ENCODE assay signal across 9 cellular contexts in genomic region chr2:20576598-20577115, GRCh38.
DNase-seq lines count a peak whose midpoint lies in the region; ATAC-seq and TF ChIP-seq lines count a peak whose summit lies in the region.
"Had no signal": no experiment of that assay in that cellular context is flagged by ENCODE, and none has a peak within 500 bp of the region (broad histone marks: within the 10 kb centered on the region; RNA-seq: fewer than 3 reads in every experiment).

No MANE protein-coding gene starts in this region.

- H3K4me3 Mint-ChIP-seq in activated CD4-positive, alpha-beta memory T cell treated with anti-CD3 and anti-CD28 coated beads, Interleukin-2, amount 10 ng/mL, durations not matched to agents 7 days and 5 days = peak overlapping the region; percentile 65
- H3K4me3 Mint-ChIP-seq in neural crest cell = no peak overlapping the region
- H3K4me3 Mint-ChIP-seq in glutamatergic neuron (ENCODE audit: unreplicated experiment) = no peak overlapping the region

- peaks cover 17% of the 10 kb centered on the region for H3K36me3 Mint-ChIP-seq in activated CD4-positive, alpha-beta memory T cell treated with anti-CD3 and anti-CD28 coated beads, Interleukin-2, amount 10 ng/mL, durations not matched to agents 7 days and 5 days (ENCODE audit: low read depth)
- no peaks in the 10 kb centered on the region for H3K36me3 Mint-ChIP-seq in neural crest cell (ENCODE audit: low read depth)
- no peaks in the 10 kb centered on the region for H3K36me3 Mint-ChIP-seq in glutamatergic neuron (ENCODE audit: unreplicated experiment)

- intact Hi-C loops in left ventricle myocardium inferior (cut with micrococcal nuclease) = no loop called here
- intact Hi-C loops in heart right ventricle (cut with DNase I) = loop anchor here in 5 of 10 donors (2.0 to 5.0 kb wide), 7 partner anchors 36 to 129 kb away; partner anchors contain the start of gene RHOB (in 1 of the 5)

- H3K9me3 ChIP-seq in left ventricle myocardium inferior (replicated peaks) (peaks cover 5% of the 10 kb centered on the region), heart right ventricle (peaks cover 0 to 6% (median 3%) of the 10 kb centered on the region in 11 donors)

- H3K4me1 Mint-ChIP-seq in activated CD4-positive, alpha-beta memory T cell treated with anti-CD3 and anti-CD28 coated beads, Interleukin-2, amount 10 ng/mL, durations not matched to agents 7 days and 5 days = peaks cover 78% of the 10 kb centered on the region
- H3K4me1 Mint-ChIP-seq in neural crest cell = peaks cover 82% of the 10 kb centered on the region
- H3K4me1 Mint-ChIP-seq in glutamatergic neuron (ENCODE audit: low read depth, unreplicated experiment) = peaks cover 23% of the 10 kb centered on the region

- 60 to 69% methylated on average over 5 of the region's 5 CpGs for WGBS in heart right ventricle, 2 donors

- POLR2A ChIA-PET in activated CD4-positive, alpha-beta memory T cell treated with anti-CD3 and anti-CD28 coated beads, Interleukin-2, amount 10 ng/mL, durations not matched to agents 7 days and 5 days (lab: Charles Lee) = interaction anchor here (0.6 to 2.2 kb wide), 11 partner anchors 9 to 246 kb away, joined by 3 to 11 read pairs (median 4); partner anchors contain the start of genes HS1BP3, LDAH and RHOB

- no peaks in the 10 kb centered on the region for H3K27me3 Mint-ChIP-seq in activated CD4-positive, alpha-beta memory T cell treated with anti-CD3 and anti-CD28 coated beads, Interleukin-2, amount 10 ng/mL, durations not matched to agents 7 days and 5 days
- H3K27me3 Mint-ChIP-seq in neural crest cell (ENCODE audit: low read depth) (no peaks in the 10 kb centered on the region), glutamatergic neuron (ENCODE audit: unreplicated experiment) (peaks cover 8% of the 10 kb centered on the region)

- H3K4me1 ChIP-seq in left ventricle myocardium inferior (peaks cover 93% of the 10 kb centered on the region), heart right ventricle (peaks cover 27 to 94% (median 86%) of the 10 kb centered on the region in 9 donors)

- H3K9me3 Mint-ChIP-seq in activated CD4-positive, alpha-beta memory T cell treated with anti-CD3 and anti-CD28 coated beads, Interleukin-2, amount 10 ng/mL, durations not matched to agents 7 days and 5 days = peaks cover 7% of the 10 kb centered on the region
- H3K9me3 Mint-ChIP-seq in neural crest cell = no peaks in the 10 kb centered on the region
- H3K9me3 Mint-ChIP-seq in glutamatergic neuron (ENCODE audit: unreplicated experiment) = peaks cover 4% of the 10 kb centered on the region

- H3K27me3 ChIP-seq in left ventricle myocardium inferior (ENCODE audit: low read depth) (no peaks in the 10 kb centered on the region), heart right ventricle (no peaks in the 10 kb centered on the region)

- no peaks in the 10 kb centered on the region for H3K36me3 ChIP-seq in left ventricle myocardium inferior
- H3K36me3 ChIP-seq in heart right ventricle = no peaks in the 10 kb centered on the region

- peak overlapping the region; percentile 97 for H3K27ac Mint-ChIP-seq in activated CD4-positive, alpha-beta memory T cell treated with anti-CD3 and anti-CD28 coated beads, Interleukin-2, amount 10 ng/mL, durations not matched to agents 7 days and 5 days
- H3K27ac Mint-ChIP-seq in neural crest cell (ENCODE audit: unreplicated experiment) (peak overlapping the region; percentile 58), glutamatergic neuron (ENCODE audit: unreplicated experiment) (no peak overlapping the region)

- DNase-seq in left ventricle myocardium inferior (no peak), heart right ventricle (no peak), neural crest cell (ENCODE audit: low read depth, low spot score) (no peak), SW 1271 (lab: John Stamatoyannopoulos, UW) (no peak), glutamatergic neuron (no peak), 8988T (no peak)
- DNase-seq in activated CD4-positive, alpha-beta memory T cell treated with anti-CD3 and anti-CD28 coated beads, Interleukin-2, amount 10 ng/mL, durations not matched to agents 7 days and 5 days = peak; percentile 60

- ATAC-seq in heart right ventricle (no peak), HG03135 (IDR thresholded peaks at IDR 0.05; ENCODE audit: unreplicated experiment) (peak; percentile 78)

- no peak overlapping the region for H3K4me3 ChIP-seq in left ventricle myocardium inferior
- no peak overlapping the region for H3K4me3 ChIP-seq in heart right ventricle
- H3K4me3 ChIP-seq: lung had no signal

- TF ChIP-seq CTCF in left ventricle myocardium inferior (IDR thresholded peaks at IDR 0.05; ENCODE audit: borderline replicate concordance) = no peak
- no peak for TF ChIP-seq CTCF in heart right ventricle (IDR thresholded peaks at IDR 0.05)
- TF ChIP-seq CTCF in neural crest cell (conservative IDR thresholded peaks at IDR 0.05) = no peak
- no peak for TF ChIP-seq CTCF in glutamatergic neuron (IDR thresholded peaks at IDR 0.05; ENCODE audit: partially characterized antibody, unreplicated experiment)

- CTCF ChIA-PET in activated CD4-positive, alpha-beta memory T cell treated with anti-CD3 and anti-CD28 coated beads, Interleukin-2, amount 10 ng/mL, durations not matched to agents 7 days and 5 days (lab: Charles Lee) = interaction anchor here (0.9 to 2.0 kb wide), 5 partner anchors 66 to 165 kb away, joined by 3 to 8 read pairs (median 4); partner anchors contain the start of gene RHOB

- H3K27ac ChIP-seq in left ventricle myocardium inferior (replicated peaks) = peak overlapping the region; percentile 89
- peak overlapping the region in 4 of 10 donors; percentile 0 to 95 (median 84) for H3K27ac ChIP-seq in heart right ventricle
